ENCODE assay signal across 22 cellular contexts in genomic region chr3:120708408-120708807, GRCh38. TPM values are rescaled to one million over a fixed set of nuclear protein-coding genes. Genes with fewer than 3 reads are reported as not detected.
DNase-seq lines count a peak whose midpoint lies in the region; ATAC-seq and TF ChIP-seq lines count a peak whose summit lies in the region.
"Had no signal": no experiment of that assay in that cellular context is flagged by ENCODE, and none has a peak within 500 bp of the region (broad histone marks: within the 10 kb centered on the region; RNA-seq: fewer than 3 reads in every experiment).

No MANE protein-coding gene starts in this region.

- H3K9me3 Mint-ChIP-seq in memory B cell, result peaks cover under 1% of the 10 kb centered on the region
- H3K9me3 Mint-ChIP-seq: endodermal cell; GM23338; stimulated activated naive CD8-positive, alpha-beta T cell treated with anti-CD3 and anti-CD28 coated beads, Interleukin-15, Interleukin-2, amounts not matched to agents 100 ng/mL and 50 ng/mL, for 24 hours had no signal

- ATAC-seq in GM18520 (IDR thresholded peaks at IDR 0.05; ENCODE audit: unreplicated experiment), result peak; percentile 60
- peak; percentile 91 for ATAC-seq in GM21576 (IDR thresholded peaks at IDR 0.05; ENCODE audit: unreplicated experiment)
- peak; percentile 74 for ATAC-seq in HG03095 (IDR thresholded peaks at IDR 0.05; ENCODE audit: unreplicated experiment)
- ATAC-seq in memory B cell (ENCODE audit: low read depth), result peak; percentile 71
- no peak for ATAC-seq in GM21381 (IDR thresholded peaks at IDR 0.05; ENCODE audit: unreplicated experiment)
- no peak for ATAC-seq in left lung
- ATAC-seq: GM23338 had no signal

- H3K36me3 ChIP-seq in left lung, result peaks cover 0 to 29% of the 10 kb centered on the region in 2 donors
- H3K36me3 ChIP-seq: neutrophil had no signal

- H3K27me3 Mint-ChIP-seq in memory B cell, result no peaks in the 10 kb centered on the region
- H3K27me3 Mint-ChIP-seq: activated naive CD8-positive, alpha-beta T cell; stimulated activated naive CD8-positive, alpha-beta T cell treated with anti-CD3 and anti-CD28 coated beads, Interleukin-15, Interleukin-2, amounts not matched to agents 100 ng/mL and 50 ng/mL, for 24 hours had no signal

- H3K27ac Mint-ChIP-seq in memory B cell, result no peak overlapping the region
- H3K27ac Mint-ChIP-seq: activated naive CD8-positive, alpha-beta T cell; endodermal cell; GM23338; stimulated activated naive CD8-positive, alpha-beta T cell treated with anti-CD3 and anti-CD28 coated beads, Interleukin-15, Interleukin-2, amounts not matched to agents 100 ng/mL and 50 ng/mL, for 24 hours had no signal

- no peak for DNase-seq in memory B cell (ENCODE audit: low spot score in 2 of 2)
- no peak for DNase-seq in G401 (ENCODE audit: low spot score)
- no peak for DNase-seq in left lung
- DNase-seq: activated CD4-positive, alpha-beta T cell treated with anti-CD3 and anti-CD28 coated beads for 1 hour; activated T-cell treated with anti-CD3 and anti-CD28 coated beads for 4 hours; endodermal cell; foreskin melanocyte; immature natural killer cell; KG1; NCI-H1436 treated with DMSO at 0.1 percent for 48 hours; NCI-H510A treated with DMSO at 0.1 percent for 48 hours; T-helper 1 cell had no signal

- H3K4me3 ChIP-seq in left lung, result no peak overlapping the region
- H3K4me3 ChIP-seq: GM23338 had no signal

- no peak overlapping the region for H3K4me3 Mint-ChIP-seq in memory B cell
- H3K4me3 Mint-ChIP-seq: activated naive CD8-positive, alpha-beta T cell; endodermal cell; GM23338; immature natural killer cell; stimulated activated naive CD8-positive, alpha-beta T cell treated with anti-CD3 and anti-CD28 coated beads, Interleukin-15, Interleukin-2, amounts not matched to agents 100 ng/mL and 50 ng/mL, for 24 hours had no signal

- H3K36me3 Mint-ChIP-seq in memory B cell, result peaks cover 20% of the 10 kb centered on the region

- TF ChIP-seq CTCF in left lung (IDR thresholded peaks at IDR 0.05), result no peak

- H3K9me3 ChIP-seq in left lung, result peaks cover 0 to 4% of the 10 kb centered on the region in 2 donors
- H3K9me3 ChIP-seq: neutrophil had no signal

- no peaks in the 10 kb centered on the region for H3K27me3 ChIP-seq in left lung
- H3K27me3 ChIP-seq: neutrophil had no signal

- no peak overlapping the region for H3K27ac ChIP-seq in left lung
- H3K27ac ChIP-seq: C4-2B, neutrophil had no signal

- H3K4me1 Mint-ChIP-seq in memory B cell, result peaks cover 9% of the 10 kb centered on the region
- H3K4me1 Mint-ChIP-seq: endodermal cell, immature natural killer cell had no signal

- no peaks in the 10 kb centered on the region for H3K4me1 ChIP-seq in left lung

- in situ Hi-C loops in G401 (cut with HindIII; ENCODE audit: low sequenced_read_pairs), result no loop called here

- intact Hi-C loops in left lung (cut with DNase I), result no loop called here

RNA-seq across cellular contexts. Expression of gene HGD, which starts 26.4 kb away (rescaled TPM):
- not detected in 2 replicates for total RNA-seq in G401 (2014; rRNA removed; shearing (Covaris generic))
- total RNA-seq in left lung, result 1 to 10 TPM; 1.0 to 2.4 TPM
- total RNA-seq: endodermal cell, GM23338, urinary bladder had no signal

RNA-seq across cellular contexts. Expression of gene RABL3, which starts 33.9 kb away (rescaled TPM):
- 7.0 and 8.9 TPM in 2 replicates for total RNA-seq in G401 (2014; rRNA removed; shearing (Covaris generic))
- total RNA-seq in left lung, result 10 to 100 TPM; 19.0 to 20.0 TPM

RNA-seq across cellular contexts. Expression of gene GTF2E1, which starts 34.1 kb away (rescaled TPM):
- 20.4 and 35.4 TPM in 2 replicates for total RNA-seq in G401 (2014; rRNA removed; shearing (Covaris generic))
- total RNA-seq in left lung, result 10 to 100 TPM; 14.5 to 21.5 TPM

Comparison
In these comparisons a context has a peak if more than half of its experiments do, and no peak if none do; other contexts are left out.
1. ATAC-seq: peak in GM18520 (single experiment), GM21576 (single experiment), HG03095 (single experiment) and memory B cell (single experiment); none in GM21381 (single experiment) and left lung (single experiment).